Comparison of ENCODE assay signal across 1 cellular context in genomic region chr1:48202030-48202752, GRCh38.
TF ChIP-seq lines count a peak whose summit lies in the region.

No MANE protein-coding gene starts in this region.

TF ChIP-seq in H1, 55 proteins besides CTCF, POLR2A, EP300 and RAD21:
- TF ChIP-seq TBP (IDR thresholded peaks at IDR 0.05; ENCODE audit: low read depth, low read length) (no peak), TCF12 (IDR thresholded peaks at IDR 0.05; ENCODE audit: low read depth, low read length) (no peak), SUZ12 (IDR thresholded peaks at IDR 0.05; ENCODE audit: low read length) (no peak), JUND (IDR thresholded peaks at IDR 0.05; ENCODE audit: low read length) (no peak), POLR2AphosphoS5 (IDR thresholded peaks at IDR 0.05; ENCODE audit: low read depth, low read length) (no peak), SP1 (IDR thresholded peaks at IDR 0.05; ENCODE audit: low read depth, low read length) (no peak), CEBPB (IDR thresholded peaks at IDR 0.05; ENCODE audit: low read depth, low read length) (peak; percentile 27; the same call in 1 of the 2 replicates)
